ENCODE assay signal across 24 cellular contexts in genomic region chr5:124633209-124633608, GRCh38.
"Had no signal": no experiment of that assay in that cellular context is flagged by ENCODE, and none has a peak within 500 bp of the region (broad histone marks: within the 10 kb centered on the region; RNA-seq: fewer than 3 reads in every experiment).

No MANE protein-coding gene starts in this region.

- H3K4me1 Mint-ChIP-seq: activated CD4-positive, alpha-beta T cell treated with anti-CD3 and anti-CD28 coated beads, Interleukin-2, amount 10 ng/mL, durations not matched to agents 7 days and 5 days; T-helper 17 cell had no signal

- H3K27ac ChIP-seq: VCaP had no signal

- H3K27ac Mint-ChIP-seq: activated CD4-positive, alpha-beta memory T cell treated with anti-CD3 and anti-CD28 coated beads for 36 hours; activated CD4-positive, alpha-beta T cell treated with anti-CD3 and anti-CD28 coated beads, Interleukin-2, amount 10 ng/mL, durations not matched to agents 7 days and 5 days; activated naive CD4-positive, alpha-beta T cell treated with anti-CD3 and anti-CD28 coated beads for 36 hours; activated naive CD8-positive, alpha-beta T cell treated with anti-CD3 and anti-CD28 coated beads for 36 hours; T-helper 17 cell had no signal

- H3K36me3 Mint-ChIP-seq: activated CD4-positive, alpha-beta memory T cell treated with anti-CD3 and anti-CD28 coated beads for 36 hours; activated naive CD8-positive, alpha-beta T cell treated with anti-CD3 and anti-CD28 coated beads for 36 hours had no signal

- DNase-seq: activated CD4-positive, alpha-beta memory T cell treated with anti-CD3 and anti-CD28 coated beads for 36 hours; activated CD4-positive, alpha-beta T cell treated with anti-CD3 and anti-CD28 coated beads, Interleukin-2, amount 10 ng/mL, durations not matched to agents 7 days and 5 days; activated CD4-positive, CD25-positive, alpha-beta regulatory T cell; activated CD8-positive, alpha-beta memory T cell treated with anti-CD3 and anti-CD28 coated beads for 24 hours; activated effector memory CD4-positive, alpha-beta T cell treated with anti-CD3 and anti-CD28 coated beads, Interleukin-2, amount 50 U/mL, for 16 hours; activated naive CD4-positive, alpha-beta T cell treated with anti-CD3 and anti-CD28 coated beads for 36 hours; activated naive CD8-positive, alpha-beta T cell treated with anti-CD3 and anti-CD28 coated beads for 36 hours; activated T-cell treated with anti-CD3 and anti-CD28 coated beads, Interleukin-2, amount 50 U/mL, for 4 hours; central memory CD4-positive, alpha-beta T cell; Karpas-422; MM.1S; NCI-H1105; NCI-H1436; NCI-H1694 treated with DMSO at 0.1 percent for 48 hours; NCI-H2029 treated with DMSO at 0.1 percent for 48 hours; NCI-H510A treated with DMSO at 0.1 percent for 48 hours; NCI-H69; SHP77 treated with DMSO at 0.1 percent for 48 hours; T-helper 17 cell; T-helper 9 cell had no signal

- H3K4me3 Mint-ChIP-seq: activated CD4-positive, alpha-beta memory T cell treated with anti-CD3 and anti-CD28 coated beads for 36 hours; activated CD4-positive, alpha-beta T cell treated with anti-CD3 and anti-CD28 coated beads, Interleukin-2, amount 10 ng/mL, durations not matched to agents 7 days and 5 days; activated naive CD4-positive, alpha-beta T cell treated with anti-CD3 and anti-CD28 coated beads for 36 hours; activated naive CD8-positive, alpha-beta T cell treated with anti-CD3 and anti-CD28 coated beads for 36 hours; activated T-cell treated with anti-CD3 and anti-CD28 coated beads, Interleukin-2, amount 50 U/mL, for 4 hours; T-helper 17 cell had no signal

- H3K9me3 Mint-ChIP-seq: activated CD4-positive, alpha-beta memory T cell treated with anti-CD3 and anti-CD28 coated beads for 36 hours; activated CD4-positive, alpha-beta T cell treated with anti-CD3 and anti-CD28 coated beads, Interleukin-2, amount 10 ng/mL, durations not matched to agents 7 days and 5 days; activated naive CD4-positive, alpha-beta T cell treated with anti-CD3 and anti-CD28 coated beads for 36 hours; activated naive CD8-positive, alpha-beta T cell treated with anti-CD3 and anti-CD28 coated beads for 36 hours; activated T-cell treated with anti-CD3 and anti-CD28 coated beads, Interleukin-2, amount 50 U/mL, for 4 hours had no signal

- H3K4me3 ChIP-seq: K562 had no signal

- FAIRE-seq: K562, RCC 7860, TTC549 had no signal

- ATAC-seq: activated T-cell treated with anti-CD3 and anti-CD28 coated beads, Interleukin-2, amount 50 U/mL, for 4 hours; K562; T-helper 17 cell had no signal
